Comparison of ENCODE assay signal across 20 cellular contexts in the genomic region with DNA sequence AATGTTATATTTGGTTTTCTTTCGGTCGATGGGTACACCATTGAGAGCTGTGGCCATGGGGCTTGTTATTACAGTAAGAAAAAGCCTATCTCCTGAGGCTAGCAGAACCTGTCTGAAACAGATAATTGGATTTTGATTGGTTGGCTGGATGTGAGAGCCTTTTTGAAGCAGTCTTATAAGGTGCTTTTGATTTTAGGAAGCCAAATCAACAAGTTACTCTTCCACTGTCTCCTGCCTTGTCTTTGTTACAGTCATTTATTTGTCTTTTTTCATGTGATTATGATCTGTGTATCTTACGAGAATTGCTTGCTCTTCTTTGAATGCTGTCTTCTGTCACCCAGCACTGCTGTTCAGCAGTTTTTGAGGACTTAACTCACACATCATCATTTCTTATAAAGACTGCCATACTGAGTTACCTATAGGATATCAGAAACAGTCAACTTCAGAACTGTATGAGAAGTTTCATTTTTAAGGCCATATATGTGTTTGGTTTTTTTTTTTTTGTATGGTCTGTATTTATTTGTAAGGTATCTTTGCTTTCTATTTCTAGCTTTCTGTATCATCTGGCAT. TPM values are rescaled to one million over a fixed set of nuclear protein-coding genes. Genes with fewer than 3 reads are reported as not detected.
A peak's percentile ranks its signal among the peaks of the same experiment; 100 is the strongest.
DNase-seq lines count a peak whose midpoint lies in the region; ATAC-seq, FAIRE-seq and TF ChIP-seq lines count a peak whose summit lies in the region.
"Had no signal": no experiment of that assay in that cellular context is flagged by ENCODE, and none has a peak within 500 bp of the region (broad histone marks: within the 10 kb centered on the region; RNA-seq: fewer than 3 reads in every experiment).

No MANE protein-coding gene starts in this region.

- H3K27ac ChIP-seq in CD8-positive, alpha-beta T cell (ENCODE audit: low read depth, low read length) = no peak overlapping the region
- H3K27ac ChIP-seq in VCaP = peak overlapping the region; percentile 61
- H3K27ac ChIP-seq: BLaER1 had no signal

- H3K4me3 Mint-ChIP-seq in activated CD8-positive, alpha-beta T cell treated with anti-CD3 and anti-CD28 coated beads for 36 hours = no peak overlapping the region
- no peak overlapping the region for H3K4me3 Mint-ChIP-seq in activated CD8-positive, alpha-beta T cell treated with anti-CD3 and anti-CD28 coated beads, Interleukin-2, amount 10 ng/mL, durations not matched to agents 7 days and 5 days
- no peak overlapping the region for H3K4me3 Mint-ChIP-seq in CD8-positive, alpha-beta T cell
- H3K4me3 Mint-ChIP-seq in naive B cell = peak overlapping the region in 3 of 8 donors; percentile 0 to 2 (median 0)
- H3K4me3 Mint-ChIP-seq: activated T-helper 1 cell treated with anti-CD3 and anti-CD28 coated beads, Interleukin-12 subunit alpha, Interleukin-12 subunit beta, Interleukin-2, Interleukin-4 antibody, amounts not matched to agents 30 ng/mL and 10 ng/mL and 1 ng/mL, durations not matched to agents 14 hours and 24 hours and 36 hours had no signal

- CTCF ChIA-PET in activated CD8-positive, alpha-beta T cell treated with anti-CD3 and anti-CD28 coated beads for 36 hours (lab: Charles Lee) = no interaction called here
- CTCF ChIA-PET in activated CD8-positive, alpha-beta T cell treated with anti-CD3 and anti-CD28 coated beads, Interleukin-2, amount 10 ng/mL, durations not matched to agents 7 days and 5 days (lab: Charles Lee) = interaction anchor here (1.1 kb wide), 1 partner anchor 208 kb away, joined by 3 read pairs; no protein-coding TSS in a partner anchor
- CTCF ChIA-PET in CD8-positive, alpha-beta T cell (lab: Charles Lee) = interaction anchor here (1.6 kb wide), 1 partner anchor 12 kb away, joined by 4 read pairs; no protein-coding TSS in a partner anchor

- peaks cover 63% of the 10 kb centered on the region for H3K4me1 Mint-ChIP-seq in activated CD8-positive, alpha-beta T cell treated with anti-CD3 and anti-CD28 coated beads for 36 hours (ENCODE audit: low read depth)
- peaks cover 14% of the 10 kb centered on the region for H3K4me1 Mint-ChIP-seq in activated CD8-positive, alpha-beta T cell treated with anti-CD3 and anti-CD28 coated beads, Interleukin-2, amount 10 ng/mL, durations not matched to agents 7 days and 5 days (ENCODE audit: low read depth)
- peaks cover 68% of the 10 kb centered on the region for H3K4me1 Mint-ChIP-seq in CD8-positive, alpha-beta T cell (ENCODE audit: low read depth)
- H3K4me1 Mint-ChIP-seq in naive B cell = peaks cover 48 to 73% (median 73%) of the 10 kb centered on the region in 3 donors

- H3K4me1 ChIP-seq in CD8-positive, alpha-beta T cell (ENCODE audit: insufficient read depth, low read length) = peaks cover 31% of the 10 kb centered on the region
- H3K4me1 ChIP-seq: BLaER1 had no signal

- no peaks in the 10 kb centered on the region for H3K27me3 ChIP-seq in CD8-positive, alpha-beta T cell (ENCODE audit: insufficient read depth, low read length)
- H3K27me3 ChIP-seq: BLaER1 had no signal

- H3K36me3 Mint-ChIP-seq in activated CD8-positive, alpha-beta T cell treated with anti-CD3 and anti-CD28 coated beads for 36 hours (ENCODE audit: low read depth) = peaks cover 4% of the 10 kb centered on the region
- H3K36me3 Mint-ChIP-seq in activated CD8-positive, alpha-beta T cell treated with anti-CD3 and anti-CD28 coated beads, Interleukin-2, amount 10 ng/mL, durations not matched to agents 7 days and 5 days (ENCODE audit: low read depth) = peaks cover 2% of the 10 kb centered on the region
- peaks cover 4% of the 10 kb centered on the region for H3K36me3 Mint-ChIP-seq in CD8-positive, alpha-beta T cell
- no peaks in the 10 kb centered on the region for H3K36me3 Mint-ChIP-seq in naive B cell

- TF ChIP-seq CTCF in activated CD8-positive, alpha-beta T cell treated with anti-CD3 and anti-CD28 coated beads for 36 hours (IDR thresholded peaks at IDR 0.05) = no peak
- no peak for TF ChIP-seq CTCF in CD8-positive, alpha-beta T cell (IDR thresholded peaks at IDR 0.05)
- no peak for TF ChIP-seq CTCF in VCaP (conservative IDR thresholded peaks at IDR 0.05)

- POLR2A ChIA-PET in activated CD8-positive, alpha-beta T cell treated with anti-CD3 and anti-CD28 coated beads for 36 hours (lab: Charles Lee) = no interaction called here
- POLR2A ChIA-PET in activated CD8-positive, alpha-beta T cell treated with anti-CD3 and anti-CD28 coated beads, Interleukin-2, amount 10 ng/mL, durations not matched to agents 7 days and 5 days (lab: Charles Lee) = no interaction called here
- POLR2A ChIA-PET in CD8-positive, alpha-beta T cell (lab: Charles Lee) = no interaction called here

- no peaks in the 10 kb centered on the region for H3K9me3 Mint-ChIP-seq in activated CD8-positive, alpha-beta T cell treated with anti-CD3 and anti-CD28 coated beads for 36 hours
- H3K9me3 Mint-ChIP-seq in activated CD8-positive, alpha-beta T cell treated with anti-CD3 and anti-CD28 coated beads, Interleukin-2, amount 10 ng/mL, durations not matched to agents 7 days and 5 days (ENCODE audit: insufficient read depth) = no peaks in the 10 kb centered on the region
- no peaks in the 10 kb centered on the region for H3K9me3 Mint-ChIP-seq in CD8-positive, alpha-beta T cell
- peaks cover 0 to 2% (median 0%) of the 10 kb centered on the region in 7 donors for H3K9me3 Mint-ChIP-seq in naive B cell
- H3K9me3 Mint-ChIP-seq: activated T-helper 1 cell treated with anti-CD3 and anti-CD28 coated beads, Interleukin-12 subunit alpha, Interleukin-12 subunit beta, Interleukin-2, Interleukin-4 antibody, amounts not matched to agents 30 ng/mL and 10 ng/mL and 1 ng/mL, durations not matched to agents 14 hours and 24 hours and 36 hours had no signal

- peak overlapping the region; percentile 66 for H3K27ac Mint-ChIP-seq in activated CD8-positive, alpha-beta T cell treated with anti-CD3 and anti-CD28 coated beads for 36 hours
- H3K27ac Mint-ChIP-seq in activated CD8-positive, alpha-beta T cell treated with anti-CD3 and anti-CD28 coated beads, Interleukin-2, amount 10 ng/mL, durations not matched to agents 7 days and 5 days = no peak overlapping the region
- peak overlapping the region; percentile 16 for H3K27ac Mint-ChIP-seq in CD8-positive, alpha-beta T cell
- peak overlapping the region in 5 of 6 donors; percentile 5 to 91 (median 66) for H3K27ac Mint-ChIP-seq in naive B cell
- H3K27ac Mint-ChIP-seq: activated T-helper 1 cell treated with anti-CD3 and anti-CD28 coated beads, Interleukin-12 subunit alpha, Interleukin-12 subunit beta, Interleukin-2, Interleukin-4 antibody, amounts not matched to agents 30 ng/mL and 10 ng/mL and 1 ng/mL, durations not matched to agents 14 hours and 24 hours and 36 hours had no signal

- no peak overlapping the region for H3K4me3 ChIP-seq in CD8-positive, alpha-beta T cell (ENCODE audit: low read depth, low read length)
- H3K4me3 ChIP-seq: BLaER1 had no signal

- H3K36me3 ChIP-seq in CD8-positive, alpha-beta T cell (ENCODE audit: insufficient read depth, low read length) = no peaks in the 10 kb centered on the region

- H3K9me3 ChIP-seq in CD8-positive, alpha-beta T cell (ENCODE audit: low read length) = no peaks in the 10 kb centered on the region

- no peak for DNase-seq in activated CD8-positive, alpha-beta T cell treated with anti-CD3 and anti-CD28 coated beads for 36 hours
- no peak for DNase-seq in activated CD8-positive, alpha-beta T cell treated with anti-CD3 and anti-CD28 coated beads, Interleukin-2, amount 10 ng/mL, durations not matched to agents 7 days and 5 days
- DNase-seq in CD8-positive, alpha-beta T cell = no peak
- DNase-seq in naive B cell (no peak), GDM1 (lab: John Stamatoyannopoulos, UW) (no peak), H54 (ENCODE audit: insufficient read length, low spot score) (no peak), DMS114 treated with DMSO at 0.1 percent for 48 hours (lab: John Stamatoyannopoulos, UW; ENCODE audit: unreplicated experiment) (no peak)
- DNase-seq: activated CD8-positive, alpha-beta memory T cell treated with anti-CD3 and anti-CD28 coated beads for 24 hours; amniotic stem cell; dermis blood vessel endothelial cell; foreskin fibroblast; hypothalamus; kidney; mesenchymal stem cell; NCI-H1417 treated with DMSO at 0.1 percent for 48 hours; NCI-H510A treated with DMSO at 0.1 percent for 48 hours; SW 1271 had no signal

- intact Hi-C loops in activated CD8-positive, alpha-beta T cell treated with anti-CD3 and anti-CD28 coated beads for 36 hours (cut with micrococcal nuclease) = no loop called here
- intact Hi-C loops in CD8-positive, alpha-beta T cell (cut with DNase I, micrococcal nuclease) = no loop called here

- FAIRE-seq in H54 (lab: Jason Lieb, UNC) = no peak
- FAIRE-seq: kidney had no signal

- peak; percentile 51 for ATAC-seq in activated CD8-positive, alpha-beta T cell treated with anti-CD3 and anti-CD28 coated beads for 36 hours
- no peak for ATAC-seq in activated CD8-positive, alpha-beta T cell treated with anti-CD3 and anti-CD28 coated beads, Interleukin-2, amount 10 ng/mL, durations not matched to agents 7 days and 5 days
- ATAC-seq in CD8-positive, alpha-beta T cell = no peak
- ATAC-seq in naive B cell (ENCODE audit: low read depth in 2 of 2) = no peak

- TF ChIP-seq POLR2A in H54 (IDR thresholded peaks at IDR 0.05; ENCODE audit: low read depth, low read length) = no peak

- H3K27me3 Mint-ChIP-seq in activated CD8-positive, alpha-beta T cell treated with anti-CD3 and anti-CD28 coated beads for 36 hours = no peaks in the 10 kb centered on the region
- H3K27me3 Mint-ChIP-seq in activated CD8-positive, alpha-beta T cell treated with anti-CD3 and anti-CD28 coated beads, Interleukin-2, amount 10 ng/mL, durations not matched to agents 7 days and 5 days (ENCODE audit: low read depth) = no peaks in the 10 kb centered on the region
- no peaks in the 10 kb centered on the region for H3K27me3 Mint-ChIP-seq in CD8-positive, alpha-beta T cell (ENCODE audit: low read depth)
- no peaks in the 10 kb centered on the region for H3K27me3 Mint-ChIP-seq in naive B cell

RNA-seq across cellular contexts. Expression of a gene that starts 51.1 kb away (rescaled TPM):
- 10 to 100 TPM; 16.4 to 17.6 TPM for total RNA-seq in activated CD8-positive, alpha-beta T cell treated with anti-CD3 and anti-CD28 coated beads for 36 hours
- 10 to 100 TPM; 26.7 to 27.0 TPM for total RNA-seq in activated CD8-positive, alpha-beta T cell treated with anti-CD3 and anti-CD28 coated beads, Interleukin-2, amount 10 ng/mL, durations not matched to agents 7 days and 5 days
- 10 to 100 TPM; 20.3 to 24.9 TPM for total RNA-seq in CD8-positive, alpha-beta T cell
- 10 to 100 TPM; 27.1 to 56.6 (median 40.9) TPM for polyA plus RNA-seq in naive B cell (ENCODE audit: low read depth in 6 of 6)
